In the genomic region with DNA sequence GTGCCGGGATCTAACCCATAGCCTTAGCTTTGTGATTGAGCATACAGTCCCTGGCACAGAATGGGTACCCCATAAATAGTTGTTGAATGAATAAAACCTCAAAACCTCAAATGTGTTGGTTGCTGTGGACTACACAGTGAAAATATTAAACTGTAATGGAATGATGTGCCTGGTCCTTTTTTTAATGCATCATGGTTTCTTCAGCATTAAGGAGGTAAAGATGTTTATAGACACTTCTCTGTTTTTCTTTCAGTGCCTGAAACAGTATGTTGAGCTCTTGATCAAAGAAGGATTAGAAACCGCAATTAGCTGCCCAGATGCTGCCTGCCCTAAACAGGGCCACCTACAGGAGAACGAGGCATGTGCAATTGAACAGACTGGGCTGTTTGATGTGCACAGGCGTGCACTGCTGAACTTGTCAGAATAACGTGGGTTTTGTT, we compare ENCODE assay signal across 8 cellular contexts.
DNase-seq lines count a peak whose midpoint lies in the region; FAIRE-seq and TF ChIP-seq lines count a peak whose summit lies in the region.

No MANE protein-coding gene starts in this region.

- H3K4me2 ChIP-seq in neural cell (ENCODE audit: low read length) = no peak overlapping the region

- peak; percentile 11 for TF ChIP-seq RAD21 in neural cell (conservative IDR thresholded peaks at IDR 0.05)

- no peak overlapping the region for H3K4me3 ChIP-seq in HFF-Myc (replicated peaks; ENCODE audit: low read depth, low read length)
- H3K4me3 ChIP-seq in neural cell (ENCODE audit: low read length) = no peak overlapping the region
- H3K4me3 ChIP-seq in MG63 = no peak overlapping the region

- no peak overlapping the region for H3K9ac ChIP-seq in neural cell (ENCODE audit: low read length)

- FAIRE-seq in RCC 7860 (lab: Jason Lieb, UNC) = no peak

- DNase-seq in NCI-H2196 (lab: John Stamatoyannopoulos, UW; ENCODE audit: unreplicated experiment) = peak; percentile 12
- DNase-seq in NCI-H2196 treated with DMSO at 0.1 percent for 48 hours (lab: John Stamatoyannopoulos, UW; ENCODE audit: unreplicated experiment) = no peak
- no peak for DNase-seq in HFF-Myc (ENCODE audit: extremely low read depth, low read depth)
- DNase-seq in RCC 7860 (ENCODE audit: low spot score) = peak; percentile 4
- peak; percentile 70 for DNase-seq in cerebellar cortex (ENCODE audit: low spot score)
- DNase-seq in HCEC 1CT = no peak
- no peak for DNase-seq in MG63

- H2AFZ ChIP-seq in neural cell (ENCODE audit: low read depth, low read length) = no peak overlapping the region

- no peaks in the 10 kb centered on the region for H3K27me3 ChIP-seq in neural cell (ENCODE audit: insufficient read depth, low read depth, low read length)
- no peaks in the 10 kb centered on the region for H3K27me3 ChIP-seq in MG63

- no peaks in the 10 kb centered on the region for H3K79me2 ChIP-seq in neural cell (replicated peaks; ENCODE audit: insufficient read depth, low read length)

- H3K9me3 ChIP-seq in neural cell (ENCODE audit: low read length) = no peaks in the 10 kb centered on the region
- no peaks in the 10 kb centered on the region for H3K9me3 ChIP-seq in MG63

- no peaks in the 10 kb centered on the region for H3K36me3 ChIP-seq in neural cell (ENCODE audit: insufficient read depth, low read length)
- H3K36me3 ChIP-seq in MG63 = no peaks in the 10 kb centered on the region

- no peaks in the 10 kb centered on the region for H3F3A ChIP-seq in neural cell (ENCODE audit: insufficient read depth, low read length, poor library complexity, severe bottlenecking)

- no peak overlapping the region for H3K27ac ChIP-seq in neural cell (ENCODE audit: low read length)

- no peaks in the 10 kb centered on the region for H4K20me1 ChIP-seq in neural cell (ENCODE audit: insufficient read depth)

- TF ChIP-seq CTCF in HFF-Myc (IDR thresholded peaks at IDR 0.05; ENCODE audit: low read depth, low read length, missing control alignments) = peak; percentile 44
- TF ChIP-seq CTCF in neural cell (IDR thresholded peaks at IDR 0.05; ENCODE audit: poor library complexity, severe bottlenecking) = no peak

- H3K9me2 ChIP-seq in neural cell (ENCODE audit: insufficient read depth, low read length) = no peaks in the 10 kb centered on the region

- no peak for TF ChIP-seq EP300 in neural cell (conservative IDR thresholded peaks at IDR 0.05; ENCODE audit: poor library complexity, severe bottlenecking)

TF ChIP-seq in neural cell, 6 proteins besides CTCF, POLR2A, EP300 and RAD21:
- TF ChIP-seq EZH2 (IDR thresholded peaks at IDR 0.05; ENCODE audit: borderline replicate concordance, insufficient read depth, low read length, poor library complexity, severe bottlenecking) (no peak), MXI1 (conservative IDR thresholded peaks at IDR 0.05; ENCODE audit: poor library complexity, severe bottlenecking) (no peak), SMC3 (conservative IDR thresholded peaks at IDR 0.05; ENCODE audit: poor library complexity) (no peak), POLR2AphosphoS5 (IDR thresholded peaks at IDR 0.05) (no peak), REST (IDR thresholded peaks at IDR 0.05; ENCODE audit: borderline replicate concordance) (no peak), TAF1 (IDR thresholded peaks at IDR 0.05; ENCODE audit: low read depth) (no peak)

Comparison
In these comparisons a context has a peak if more than half of its experiments do, and no peak if none do; other contexts are left out.
1. DNase-seq: peak in NCI-H2196 (single experiment), RCC 7860 (single experiment) and cerebellar cortex (single experiment); none in NCI-H2196 treated with DMSO at 0.1 percent for 48 hours (single experiment), HFF-Myc (single experiment), HCEC 1CT (single experiment) and MG63 (single experiment).